In the genomic region with DNA sequence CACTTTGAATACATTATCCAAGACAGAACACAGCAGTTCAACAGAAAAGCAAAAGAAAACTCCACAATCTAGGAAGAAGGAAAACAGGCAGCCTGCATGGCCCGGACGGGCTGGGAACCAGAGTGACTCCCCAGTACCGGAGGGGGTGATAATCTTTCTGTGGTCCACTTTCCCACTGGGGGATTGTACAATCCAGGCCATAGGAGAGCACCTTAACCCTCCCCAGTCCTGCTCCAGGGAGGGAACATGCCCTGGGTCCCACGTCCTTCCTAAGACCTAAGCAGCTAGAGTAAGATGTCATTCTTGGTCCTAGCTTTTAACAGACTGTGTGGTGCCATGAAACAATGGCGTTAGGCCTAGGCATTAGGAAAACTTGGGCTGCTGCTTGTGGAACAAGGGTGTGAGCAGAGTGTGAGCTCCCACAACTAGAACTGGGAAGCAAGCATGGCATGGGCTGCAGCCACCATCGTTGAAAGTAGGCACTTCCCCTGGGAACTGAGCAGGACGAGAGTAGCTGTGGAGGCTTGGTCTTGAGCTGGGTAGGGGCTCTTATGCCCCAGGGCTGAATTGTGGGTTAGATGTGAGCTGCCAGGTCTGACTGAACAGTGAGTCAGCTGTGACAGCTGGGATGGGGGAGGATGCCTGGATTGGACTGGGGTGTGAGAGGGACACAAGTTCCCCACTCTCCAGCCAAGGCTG, we compare ENCODE assay signal across 1 cellular context.
TF ChIP-seq lines count a peak whose summit lies in the region.

No MANE protein-coding gene starts in this region.

TF ChIP-seq in H1, 55 proteins besides CTCF, POLR2A, EP300 and RAD21:
- TF ChIP-seq POLR2AphosphoS5 (IDR thresholded peaks at IDR 0.05; ENCODE audit: low read depth, low read length) (no peak), SP2 (IDR thresholded peaks at IDR 0.05; ENCODE audit: low read length) (no peak), KDM1A (IDR thresholded peaks at IDR 0.05; ENCODE audit: borderline replicate concordance, low read length) (no peak), ZNF274 (IDR thresholded peaks at IDR 0.05; ENCODE audit: borderline replicate concordance, extremely low read depth, low read length) (no peak), NRF1 (IDR thresholded peaks at IDR 0.05; ENCODE audit: low read depth, low read length) (no peak), RFX5 (IDR thresholded peaks at IDR 0.05; ENCODE audit: borderline replicate concordance, low read depth, low read length) (no peak), SIX5 (IDR thresholded peaks at IDR 0.05; ENCODE audit: low read depth, low read length) (no peak)
